Comparison of ENCODE assay signal across 7 cellular contexts in genomic region chr12:126879820-126880219, GRCh38.
"Had no signal": no experiment of that assay in that cellular context is flagged by ENCODE, and none has a peak within 500 bp of the region (broad histone marks: within the 10 kb centered on the region; RNA-seq: fewer than 3 reads in every experiment).

No MANE protein-coding gene starts in this region.

- DNase-seq: IMR-90, Karpas-422, KBM-7, KG1 had no signal

- FAIRE-seq: HTR-8/SVneo had no signal

- H3K9ac ChIP-seq: KMS-11 had no signal

- H3K4me2 ChIP-seq: KMS-11 had no signal

- H3K27ac ChIP-seq: HL-60, KMS-11 had no signal
